23 cellular contexts compared by ENCODE assay signal in genomic region chr11:61019818-61020405, GRCh38. TPM values are rescaled to one million over a fixed set of nuclear protein-coding genes. Genes with fewer than 3 reads are reported as not detected.
DNase-seq lines count a peak whose midpoint lies in the region; ATAC-seq lines count a peak whose summit lies in the region.
"Had no signal": no experiment of that assay in that cellular context is flagged by ENCODE, and none has a peak within 500 bp of the region (broad histone marks: within the 10 kb centered on the region; RNA-seq: fewer than 3 reads in every experiment).

No MANE protein-coding gene starts in this region.

- H3K36me3 ChIP-seq in thymus (ENCODE audit: control insufficient read depth, insufficient read depth) (peaks cover 57% of the 10 kb centered on the region), Karpas-422 (ENCODE audit: insufficient read depth, low read length) (no peaks in the 10 kb centered on the region)
- H3K36me3 ChIP-seq: breast epithelium, tibial artery had no signal

- no peaks in the 10 kb centered on the region for H3K79me2 ChIP-seq in Karpas-422 (ENCODE audit: low read length)

- H3K4me1 Mint-ChIP-seq in T-helper 1 cell treated with Interleukin-12 subunit alpha and Interleukin-12 subunit beta and Interleukin-4 antibody, amounts not matched to agents 30 μg/mL and 1 μg/mL, for 36 hours (ENCODE audit: low read depth), result peaks cover 42% of the 10 kb centered on the region
- H3K4me1 Mint-ChIP-seq in activated naive CD8-positive, alpha-beta T cell treated with anti-CD3 and anti-CD28 coated beads, Interleukin-2, amount 50 U/mL, for 24 hours, result peaks cover 70% of the 10 kb centered on the region

- DNase-seq in T-helper 1 cell (no peak), cardiac septum (ENCODE audit: low spot score) (peak; percentile 67), right cardiac atrium (no peak), NCI-H510A (lab: John Stamatoyannopoulos, UW) (no peak), Karpas-422 (no peak)
- no peak for DNase-seq in activated naive CD8-positive, alpha-beta T cell treated with anti-CD3 and anti-CD28 coated beads, Interleukin-2, amount 50 U/mL, for 24 hours
- DNase-seq: activated CD8-positive, alpha-beta memory T cell treated with anti-CD3 and anti-CD28 coated beads, Interleukin-2, amount 50 U/mL, for 48 hours; Caco-2; DND-41; HFFc6; MV-4-11; NCI-H2171; NCI-H69; stimulated activated naive CD4-positive, alpha-beta T cell treated with Interleukin-2 at 50 U/mL for 16 hours; tibial artery had no signal

- H2AFZ ChIP-seq in Karpas-422 (ENCODE audit: low read length), result no peak overlapping the region

- H3K4me3 ChIP-seq in right cardiac atrium (ENCODE audit: low read length) (no peak overlapping the region), thymus (ENCODE audit: low read length) (no peak overlapping the region), Karpas-422 (ENCODE audit: low read length) (no peak overlapping the region)
- H3K4me3 ChIP-seq: breast epithelium, lung, smooth muscle cell, tibial artery had no signal

- H3K9me3 Mint-ChIP-seq in T-helper 1 cell treated with Interleukin-12 subunit alpha and Interleukin-12 subunit beta and Interleukin-4 antibody, amounts not matched to agents 30 μg/mL and 1 μg/mL, for 36 hours, result no peaks in the 10 kb centered on the region
- H3K9me3 Mint-ChIP-seq in activated naive CD8-positive, alpha-beta T cell treated with anti-CD3 and anti-CD28 coated beads, Interleukin-2, amount 50 U/mL, for 24 hours, result no peaks in the 10 kb centered on the region
- H3K9me3 Mint-ChIP-seq: HFFc6 had no signal

- no peaks in the 10 kb centered on the region for H3K9me2 ChIP-seq in Karpas-422 (replicated peaks; ENCODE audit: insufficient read depth, low read length)

- H3K9ac ChIP-seq in Karpas-422 (ENCODE audit: low read length), result no peak overlapping the region
- H3K9ac ChIP-seq: KMS-11 had no signal

- H3K4me2 ChIP-seq in Karpas-422 (ENCODE audit: low read depth, low read length, poor library complexity, severe bottlenecking), result no peak overlapping the region
- H3K4me2 ChIP-seq: KMS-11, smooth muscle cell had no signal

- H3K36me3 Mint-ChIP-seq in T-helper 1 cell treated with Interleukin-12 subunit alpha and Interleukin-12 subunit beta and Interleukin-4 antibody, amounts not matched to agents 30 μg/mL and 1 μg/mL, for 36 hours (ENCODE audit: low read depth), result peaks cover 64% of the 10 kb centered on the region
- H3K36me3 Mint-ChIP-seq in activated naive CD8-positive, alpha-beta T cell treated with anti-CD3 and anti-CD28 coated beads, Interleukin-2, amount 50 U/mL, for 24 hours (ENCODE audit: low read depth), result peaks cover 42% of the 10 kb centered on the region

- ATAC-seq in right cardiac atrium, result no peak
- no peak for ATAC-seq in activated naive CD8-positive, alpha-beta T cell treated with anti-CD3 and anti-CD28 coated beads, Interleukin-2, amount 50 U/mL, for 24 hours
- ATAC-seq: activated CD4-positive, CD25-positive, alpha-beta regulatory T cell treated with anti-CD3 and anti-CD28 coated beads, Interleukin-2, amount 50 U/mL, for 24 hours had no signal

- H3K27me3 ChIP-seq in right cardiac atrium (ENCODE audit: control insufficient read depth, insufficient read depth), result no peaks in the 10 kb centered on the region
- H3K27me3 ChIP-seq in thymus (ENCODE audit: control insufficient read depth, insufficient read depth), result no peaks in the 10 kb centered on the region
- H3K27me3 ChIP-seq in Karpas-422 (ENCODE audit: low read length), result no peaks in the 10 kb centered on the region
- H3K27me3 ChIP-seq: breast epithelium had no signal

- H3K4me3 Mint-ChIP-seq in T-helper 1 cell treated with Interleukin-12 subunit alpha and Interleukin-12 subunit beta and Interleukin-4 antibody, amounts not matched to agents 30 μg/mL and 1 μg/mL, for 36 hours, result peak overlapping the region; percentile 30
- H3K4me3 Mint-ChIP-seq in activated naive CD8-positive, alpha-beta T cell treated with anti-CD3 and anti-CD28 coated beads, Interleukin-2, amount 50 U/mL, for 24 hours, result no peak overlapping the region
- H3K4me3 Mint-ChIP-seq: HFFc6 had no signal

- H3K4me1 ChIP-seq in right cardiac atrium (ENCODE audit: control insufficient read depth, insufficient read depth, low read length), result no peaks in the 10 kb centered on the region
- H3K4me1 ChIP-seq in thymus (ENCODE audit: control insufficient read depth, insufficient read depth, low read length), result peaks cover 33% of the 10 kb centered on the region
- no peaks in the 10 kb centered on the region for H3K4me1 ChIP-seq in Karpas-422 (ENCODE audit: low read length)
- H3K4me1 ChIP-seq: breast epithelium, Caco-2, tibial artery had no signal

- H3K27ac ChIP-seq in right cardiac atrium (ENCODE audit: low read length) (no peak overlapping the region), thymus (ENCODE audit: low read depth) (peak overlapping the region; percentile 8), Karpas-422 (ENCODE audit: low read length) (no peak overlapping the region)
- H3K27ac ChIP-seq: 22Rv1, breast epithelium, KMS-11, tibial artery had no signal

- H3K27ac Mint-ChIP-seq in T-helper 1 cell treated with Interleukin-12 subunit alpha and Interleukin-12 subunit beta and Interleukin-4 antibody, amounts not matched to agents 30 μg/mL and 1 μg/mL, for 36 hours, result peak overlapping the region; percentile 92
- peak overlapping the region; percentile 94 for H3K27ac Mint-ChIP-seq in activated naive CD8-positive, alpha-beta T cell treated with anti-CD3 and anti-CD28 coated beads, Interleukin-2, amount 50 U/mL, for 24 hours
- H3K27ac Mint-ChIP-seq: HFFc6 had no signal

- H3K27me3 Mint-ChIP-seq in T-helper 1 cell treated with Interleukin-12 subunit alpha and Interleukin-12 subunit beta and Interleukin-4 antibody, amounts not matched to agents 30 μg/mL and 1 μg/mL, for 36 hours (ENCODE audit: low read depth), result no peaks in the 10 kb centered on the region
- no peaks in the 10 kb centered on the region for H3K27me3 Mint-ChIP-seq in activated naive CD8-positive, alpha-beta T cell treated with anti-CD3 and anti-CD28 coated beads, Interleukin-2, amount 50 U/mL, for 24 hours

- intact Hi-C loops in cardiac septum (cut with DNase I), result no loop called here
- intact Hi-C loops in right cardiac atrium (cut with DNase I), result no loop called here

- no peaks in the 10 kb centered on the region for H4K20me1 ChIP-seq in Karpas-422 (ENCODE audit: insufficient read depth, low read depth, low read length)

- WGBS in right cardiac atrium, result 92% methylated on average over 10 of the region's 10 CpGs
- WGBS in thymus, result 97% methylated on average over 10 of the region's 10 CpGs

- H3K9me3 ChIP-seq in right cardiac atrium (ENCODE audit: control insufficient read depth, low read length) (no peaks in the 10 kb centered on the region), thymus (ENCODE audit: control insufficient read depth) (peaks cover 1% of the 10 kb centered on the region), Karpas-422 (ENCODE audit: low read length) (no peaks in the 10 kb centered on the region)
- H3K9me3 ChIP-seq: breast epithelium, Caco-2, tibial artery had no signal

RNA-seq across cellular contexts. Expression of gene CD6, which starts 48.4 kb away (rescaled TPM):
- total RNA-seq in cardiac septum (0.86 TPM), right cardiac atrium (1 to 10 TPM in 2 of 4 donors, under 1 TPM in 2; 0.71 to 1.7 (median 0.87) TPM)
- polyA plus RNA-seq in right cardiac atrium (0.11 TPM), thymus (74.1 TPM)
- not detected in 2 replicates for total RNA-seq in Karpas-422 (2014; rRNA removed; shearing (Covaris generic); ENCODE audit: low replicate concordance)
- total RNA-seq: HFFc6 had no signal
- polyA plus RNA-seq: smooth muscle cell had no signal
